In genomic region chr9:36870960-36871359, GRCh38 we compare ENCODE assay signal across 14 cellular contexts.
DNase-seq lines count a peak whose midpoint lies in the region; ATAC-seq and TF ChIP-seq lines count a peak whose summit lies in the region.
"Had no signal": no experiment of that assay in that cellular context is flagged by ENCODE, and none has a peak within 500 bp of the region (broad histone marks: within the 10 kb centered on the region; RNA-seq: fewer than 3 reads in every experiment).

No MANE protein-coding gene starts in this region.

- H3K9me2 ChIP-seq in PC-3 (replicated peaks; ENCODE audit: low read length): no peaks in the 10 kb centered on the region

- H3K27ac ChIP-seq in aorta (ENCODE audit: low read depth in 1 of 2, low read length in 2 of 2) (no peak overlapping the region), PC-3 (ENCODE audit: low read length) (no peak overlapping the region)

- H2AFZ ChIP-seq in PC-3 (ENCODE audit: low read length): no peak overlapping the region

- DNase-seq in NCI-H748 (lab: John Stamatoyannopoulos, UW; ENCODE audit: unreplicated experiment) (peak; percentile 59), NCI-H748 treated with DMSO at 0.1 percent for 48 hours (lab: John Stamatoyannopoulos, UW) (no peak), NCI-H2196 (lab: John Stamatoyannopoulos, UW; ENCODE audit: unreplicated experiment) (peak; percentile 91), left colon (peak in 1 of 2 donors; percentile 39), aorta (peak; percentile 21 to 44), SIG-M5 treated with dmso at 0.1 percent for 504 hours (lab: John Stamatoyannopoulos, UW; ENCODE audit: unreplicated experiment) (no peak), 8988T (no peak), PC-3 (no peak)
- DNase-seq: activated CD8-positive, alpha-beta memory T cell treated with anti-CD3 and anti-CD28 coated beads, Interleukin-2, amount 50 U/mL, for 48 hours; Caco-2; hippocampal formation; IMR-90; NCI-H82; SIG-M5 had no signal

- POLR2A ChIA-PET in PC-3 (lab: Charles Lee; ENCODE audit: unreplicated experiment): no interaction called here

- no peaks in the 10 kb centered on the region for H4K20me1 ChIP-seq in PC-3 (ENCODE audit: low read length)

- no peaks in the 10 kb centered on the region for H3K4me1 ChIP-seq in aorta (ENCODE audit: control insufficient read depth in 1 of 2, insufficient read depth in 2 of 2, low read length in 2 of 2)
- H3K4me1 ChIP-seq in PC-3 (ENCODE audit: insufficient read depth, low read length): no peaks in the 10 kb centered on the region

- no peak overlapping the region for H3K4me2 ChIP-seq in PC-3 (ENCODE audit: low read length)

- H3K9me3 ChIP-seq in aorta (ENCODE audit: control insufficient read depth, low read length) (no peaks in the 10 kb centered on the region), PC-3 (ENCODE audit: low read length) (no peaks in the 10 kb centered on the region)
- H3K9me3 ChIP-seq: Caco-2 had no signal

- H3K79me2 ChIP-seq in PC-3 (ENCODE audit: low read length): no peaks in the 10 kb centered on the region

- ATAC-seq in left colon (peak; percentile 55), aorta (ENCODE audit: low FRiP score) (no peak), PC-3 (no peak)

- H3F3A ChIP-seq in PC-3 (ENCODE audit: low read length, unreplicated experiment): no peaks in the 10 kb centered on the region

- H3K4me3 ChIP-seq in aorta (ENCODE audit: low read length in 2 of 2) (no peak overlapping the region), PC-3 (ENCODE audit: low read length) (no peak overlapping the region)

- no peaks in the 10 kb centered on the region for H3K27me3 ChIP-seq in aorta (ENCODE audit: control insufficient read depth in 1 of 2, insufficient read depth in 2 of 2, low read length in 1 of 2)
- H3K27me3 ChIP-seq in PC-3 (ENCODE audit: low read length): peaks cover 12% of the 10 kb centered on the region

- intact Hi-C loops in left colon (cut with DNase I, micrococcal nuclease) (loop anchor here in 1 of 2 donors (10.0 kb wide), 1 partner anchor 134 kb away; no protein-coding TSS in a partner anchor), aorta (cut with DNase I) (no loop called here), PC-3 (cut with micrococcal nuclease) (no loop called here)

- WGBS in aorta, 2 donors: 48 to 53% methylated on average over 7 of the region's 7 CpGs

- H3K36me3 ChIP-seq in aorta (ENCODE audit: control insufficient read depth in 1 of 2, insufficient read depth in 2 of 2, low read length in 1 of 2): no peaks in the 10 kb centered on the region
- no peaks in the 10 kb centered on the region for H3K36me3 ChIP-seq in PC-3 (ENCODE audit: low read depth, low read length)

- CTCF ChIA-PET in PC-3 (lab: Charles Lee): no interaction called here

- no TSS peak for BruUV-seq in PC-3 (replicated peaks; lab: Mats Ljungman, UMichigan)

- no peak for TF ChIP-seq CTCF in PC-3 (conservative IDR thresholded peaks at IDR 0.05; ENCODE audit: low read depth, low read length)

- no peak overlapping the region for H3K9ac ChIP-seq in PC-3 (ENCODE audit: low read length)

Comparison
In these comparisons a context has a peak if more than half of its experiments do, and no peak if none do; other contexts are left out.
1. DNase-seq: peak in NCI-H748 (single experiment), NCI-H2196 (single experiment) and aorta (2 of 2); none in NCI-H748 treated with DMSO at 0.1 percent for 48 hours (single experiment), SIG-M5 treated with dmso at 0.1 percent for 504 hours (single experiment), 8988T (single experiment) and PC-3 (single experiment).